ENCODE assay signal across 8 cellular contexts in genomic region chr9:6646028-6646636, GRCh38. TPM values are rescaled to one million over a fixed set of nuclear protein-coding genes. Genes with fewer than 3 reads are reported as not detected.
DNase-seq lines count a peak whose midpoint lies in the region; ATAC-seq and TF ChIP-seq lines count a peak whose summit lies in the region.

No MANE protein-coding gene starts in this region.

- H3K9ac ChIP-seq in colonic mucosa (ENCODE audit: low read depth in 2 of 2, low read length in 2 of 2), result no peak overlapping the region
- H3K9ac ChIP-seq in neural cell (ENCODE audit: low read length), result peak overlapping the region; percentile 31

- no peak overlapping the region for H2AFZ ChIP-seq in neural cell (ENCODE audit: low read depth, low read length)

- peak; percentile 31 for ATAC-seq in GM18858 (IDR thresholded peaks at IDR 0.05; ENCODE audit: unreplicated experiment)

- H3K27ac ChIP-seq in colonic mucosa (no peak overlapping the region), neural cell (ENCODE audit: low read length) (no peak overlapping the region)

- H3K27me3 ChIP-seq in colonic mucosa, result peaks cover 26% of the 10 kb centered on the region
- no peaks in the 10 kb centered on the region for H3K27me3 ChIP-seq in neural cell (ENCODE audit: insufficient read depth, low read depth, low read length)

- H3K4me1 ChIP-seq in colonic mucosa, result peaks cover 3% of the 10 kb centered on the region

- peak overlapping the region; percentile 37 for H3K4me3 ChIP-seq in colonic mucosa
- H3K4me3 ChIP-seq in neural cell (ENCODE audit: low read length), result peak overlapping the region; percentile 68

- no peaks in the 10 kb centered on the region for H3K36me3 Mint-ChIP-seq in HFFc6 (ENCODE audit: low read depth)

- no peaks in the 10 kb centered on the region for H3K9me2 ChIP-seq in neural cell (ENCODE audit: insufficient read depth, low read length)

- no peak overlapping the region for H3K27ac Mint-ChIP-seq in HFFc6

- H3K4me2 ChIP-seq in neural cell (ENCODE audit: low read length), result peak overlapping the region; percentile 86

- peaks cover 18% of the 10 kb centered on the region for H3K4me1 Mint-ChIP-seq in HFFc6 (ENCODE audit: low read depth)

- H3K9me3 Mint-ChIP-seq in HFFc6, result no peaks in the 10 kb centered on the region

- H3K36me3 ChIP-seq in colonic mucosa (no peaks in the 10 kb centered on the region), neural cell (ENCODE audit: insufficient read depth, low read length) (no peaks in the 10 kb centered on the region)

- H3K9me3 ChIP-seq in colonic mucosa, result no peaks in the 10 kb centered on the region
- no peaks in the 10 kb centered on the region for H3K9me3 ChIP-seq in neural cell (ENCODE audit: low read length)

- TF ChIP-seq CTCF in colonic mucosa (IDR thresholded peaks at IDR 0.05) (no peak), neural cell (IDR thresholded peaks at IDR 0.05; ENCODE audit: poor library complexity, severe bottlenecking) (no peak), HFFc6 (IDR thresholded peaks at IDR 0.05) (no peak)

- H4K20me1 ChIP-seq in neural cell (ENCODE audit: insufficient read depth), result no peaks in the 10 kb centered on the region

- no peaks in the 10 kb centered on the region for H3F3A ChIP-seq in neural cell (ENCODE audit: insufficient read depth, low read length, poor library complexity, severe bottlenecking)

- TF ChIP-seq EP300 in neural cell (conservative IDR thresholded peaks at IDR 0.05; ENCODE audit: poor library complexity, severe bottlenecking), result no peak

- intact Hi-C loops in colonic mucosa (cut with DNase I), result no loop called here

- H3K27me3 Mint-ChIP-seq in HFFc6 (ENCODE audit: insufficient read depth), result peaks cover 54% of the 10 kb centered on the region

- no peak overlapping the region; the same call in 1 of the 2 replicates for H3K4me3 Mint-ChIP-seq in HFFc6

- H3K79me2 ChIP-seq in neural cell (replicated peaks; ENCODE audit: insufficient read depth, low read length), result peaks cover 17% of the 10 kb centered on the region

- no peak for TF ChIP-seq RAD21 in neural cell (conservative IDR thresholded peaks at IDR 0.05)

- DNase-seq in NCI-H446 treated with DMSO at 0.1 percent for 48 hours (lab: John Stamatoyannopoulos, UW) (peak; percentile 23), colonic mucosa (no peak), medulla oblongata (ENCODE audit: extremely low spot score) (no peak), HFFc6 (no peak), NCI-H2081 (lab: John Stamatoyannopoulos, UW) (no peak), inferior parietal cortex (ENCODE audit: extremely low spot score) (no peak)

TF ChIP-seq in neural cell, 6 proteins besides CTCF, POLR2A, EP300 and RAD21:
- TF ChIP-seq MXI1 (conservative IDR thresholded peaks at IDR 0.05; ENCODE audit: poor library complexity, severe bottlenecking) (no peak), TAF1 (IDR thresholded peaks at IDR 0.05; ENCODE audit: low read depth) (no peak), SMC3 (conservative IDR thresholded peaks at IDR 0.05; ENCODE audit: poor library complexity) (no peak), EZH2 (IDR thresholded peaks at IDR 0.05; ENCODE audit: borderline replicate concordance, insufficient read depth, low read length, poor library complexity, severe bottlenecking) (no peak), POLR2AphosphoS5 (IDR thresholded peaks at IDR 0.05) (no peak)
- TF ChIP-seq, protein P1, sequence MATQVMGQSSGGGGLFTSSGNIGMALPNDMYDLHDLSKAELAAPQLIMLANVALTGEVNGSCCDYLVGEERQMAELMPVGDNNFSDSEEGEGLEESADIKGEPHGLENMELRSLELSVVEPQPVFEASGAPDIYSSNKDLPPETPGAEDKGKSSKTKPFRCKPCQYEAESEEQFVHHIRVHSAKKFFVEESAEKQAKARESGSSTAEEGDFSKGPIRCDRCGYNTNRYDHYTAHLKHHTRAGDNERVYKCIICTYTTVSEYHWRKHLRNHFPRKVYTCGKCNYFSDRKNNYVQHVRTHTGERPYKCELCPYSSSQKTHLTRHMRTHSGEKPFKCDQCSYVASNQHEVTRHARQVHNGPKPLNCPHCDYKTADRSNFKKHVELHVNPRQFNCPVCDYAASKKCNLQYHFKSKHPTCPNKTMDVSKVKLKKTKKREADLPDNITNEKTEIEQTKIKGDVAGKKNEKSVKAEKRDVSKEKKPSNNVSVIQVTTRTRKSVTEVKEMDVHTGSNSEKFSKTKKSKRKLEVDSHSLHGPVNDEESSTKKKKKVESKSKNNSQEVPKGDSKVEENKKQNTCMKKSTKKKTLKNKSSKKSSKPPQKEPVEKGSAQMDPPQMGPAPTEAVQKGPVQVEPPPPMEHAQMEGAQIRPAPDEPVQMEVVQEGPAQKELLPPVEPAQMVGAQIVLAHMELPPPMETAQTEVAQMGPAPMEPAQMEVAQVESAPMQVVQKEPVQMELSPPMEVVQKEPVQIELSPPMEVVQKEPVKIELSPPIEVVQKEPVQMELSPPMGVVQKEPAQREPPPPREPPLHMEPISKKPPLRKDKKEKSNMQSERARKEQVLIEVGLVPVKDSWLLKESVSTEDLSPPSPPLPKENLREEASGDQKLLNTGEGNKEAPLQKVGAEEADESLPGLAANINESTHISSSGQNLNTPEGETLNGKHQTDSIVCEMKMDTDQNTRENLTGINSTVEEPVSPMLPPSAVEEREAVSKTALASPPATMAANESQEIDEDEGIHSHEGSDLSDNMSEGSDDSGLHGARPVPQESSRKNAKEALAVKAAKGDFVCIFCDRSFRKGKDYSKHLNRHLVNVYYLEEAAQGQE (IDR thresholded peaks at IDR 0.05; ENCODE audit: borderline replicate concordance), result no peak

RNA-seq across cellular contexts. Expression of gene GLDC, which starts 0.6 kb away (rescaled TPM):
- 1 to 10 TPM in 1 of 2 donors, under 1 TPM in 1; 0.21 to 1.1 TPM for total RNA-seq in colonic mucosa
- 11.4 and 13.9 TPM in 2 replicates for polyA plus RNA-seq in neural cell
- 9.0 and 11.9 TPM in 2 replicates for polyA minus RNA-seq in neural cell
- under 1 TPM; 0.12 to 0.41 (median 0.23) TPM for total RNA-seq in HFFc6 (2021; fragmentation: NEBNext Ultra II Directional; extraction: Animal tissue kit (Norgen Biotek cat#: 25700))
